In genomic region chr7:100588438-100588837, GRCh38 we compare ENCODE assay signal across 8 cellular contexts. TPM values are rescaled to one million over a fixed set of nuclear protein-coding genes. Genes with fewer than 3 reads are reported as not detected.
A peak's percentile ranks its signal among the peaks of the same experiment; 100 is the strongest.
DNase-seq lines count a peak whose midpoint lies in the region; ATAC-seq and TF ChIP-seq lines count a peak whose summit lies in the region.

No MANE protein-coding gene starts in this region.

- no peak for TF ChIP-seq EP300 in gastroesophageal sphincter (IDR thresholded peaks at IDR 0.05)

- TF ChIP-seq POLR2A in gastroesophageal sphincter (IDR thresholded peaks at IDR 0.05) (no peak), thyroid gland (IDR thresholded peaks at IDR 0.05) (no peak)

- TF ChIP-seq CTCF in AG04450 (IDR thresholded peaks at IDR 0.05; ENCODE audit: low read depth, low read length) (peak; percentile 48), GM10266 (IDR thresholded peaks at IDR 0.05; ENCODE audit: control insufficient read depth, insufficient read depth, low read depth, missing control alignments) (peak; percentile 35), RWPE2 (IDR thresholded peaks at IDR 0.05; ENCODE audit: poor library complexity, severe bottlenecking) (peak; percentile 61), fibroblast of pulmonary artery (IDR thresholded peaks at IDR 0.05; ENCODE audit: low read length, missing control alignments) (peak; percentile 46), gastroesophageal sphincter (IDR thresholded peaks at IDR 0.05) (peak in 2 of 4 experiments; percentile 16 to 28), thyroid gland (IDR thresholded peaks at IDR 0.05) (peak in 3 of 6 experiments; percentile 26 to 40 (median 31))

- H3K36me3 ChIP-seq in RWPE2 (ENCODE audit: low read depth) (no peaks in the 10 kb centered on the region), gastroesophageal sphincter (peaks cover 0 to 2% of the 10 kb centered on the region in 2 donors), thyroid gland (no peaks in the 10 kb centered on the region)

- H3K4me1 ChIP-seq in RWPE2 (ENCODE audit: insufficient read depth, poor library complexity, severe bottlenecking) = peaks cover 7% of the 10 kb centered on the region
- peaks cover 0 to 46% (median 24%) of the 10 kb centered on the region in 3 donors for H3K4me1 ChIP-seq in gastroesophageal sphincter
- H3K4me1 ChIP-seq in thyroid gland = peaks cover 20 to 21% of the 10 kb centered on the region in 2 donors

- H3K9me3 ChIP-seq in AG04450 (ENCODE audit: control insufficient read depth, insufficient read depth, low read length) (no peaks in the 10 kb centered on the region; the same call in 1 of the 2 replicates), RWPE2 (ENCODE audit: severe bottlenecking) (no peaks in the 10 kb centered on the region), gastroesophageal sphincter (no peaks in the 10 kb centered on the region), thyroid gland (no peaks in the 10 kb centered on the region)

- DNase-seq in AG04450 (ENCODE audit: low read depth, low spot score) = no peak
- no peak for DNase-seq in GM10266 (ENCODE audit: extremely low spot score)
- DNase-seq in RWPE2 (ENCODE audit: low spot score) = no peak
- DNase-seq in fibroblast of pulmonary artery (ENCODE audit: low read depth) = peak; percentile 45
- no peak for DNase-seq in central memory CD4-positive, alpha-beta T cell
- no peak for DNase-seq in NCI-H187 (lab: John Stamatoyannopoulos, UW)
- no peak for DNase-seq in thyroid gland

- H3K27ac ChIP-seq in AG04450 (ENCODE audit: low read depth, low read length) (no peak overlapping the region), RWPE2 (ENCODE audit: poor library complexity, severe bottlenecking) (no peak overlapping the region), gastroesophageal sphincter (no peak overlapping the region), thyroid gland (no peak overlapping the region)

- intact Hi-C loops in thyroid gland (cut with DNase I) = no loop called here

- H3K27me3 ChIP-seq in AG04450 (ENCODE audit: control insufficient read depth, insufficient read depth, low read length) (no peaks in the 10 kb centered on the region), RWPE2 (ENCODE audit: insufficient read depth, poor library complexity, severe bottlenecking) (no peaks in the 10 kb centered on the region), gastroesophageal sphincter (peaks cover 20% of the 10 kb centered on the region), thyroid gland (no peaks in the 10 kb centered on the region)

- H3K4me3 ChIP-seq in AG04450 (ENCODE audit: low read depth, low read length) (no peak overlapping the region), RWPE2 (ENCODE audit: severe bottlenecking) (no peak overlapping the region), fibroblast of pulmonary artery (replicated peaks; ENCODE audit: low read depth, low read length) (no peak overlapping the region), gastroesophageal sphincter (no peak overlapping the region), thyroid gland (replicated peaks in 1 of 3) (no peak overlapping the region)

- no CpG with 5 or more reads among the region's 1 CpG for WGBS in gastroesophageal sphincter (ENCODE audit: low coverage in 1 of 2), 2 donors
- 71 to 80% methylated on average over 1 of the region's 1 CpG for WGBS in thyroid gland, 2 donors

- ATAC-seq in RWPE2 (ENCODE audit: low read depth) = no peak
- ATAC-seq in gastroesophageal sphincter = no peak

- POLR2A ChIA-PET in AG04450 (lab: Yijun Ruan, JAX) = interaction anchor here (0.5 to 1.1 kb wide), 5 partner anchors 10 to 159 kb away, joined by 3 to 5 read pairs (median 3); partner anchors contain the start of genes MEPCE and PCOLCE

- CTCF ChIA-PET in AG04450 (lab: Charles Lee) = interaction anchor here (0.6 to 2.2 kb wide), 9 partner anchors 14 to 119 kb away, joined by 3 to 15 read pairs (median 7); partner anchors contain the start of genes GNB2, MOSPD3 and PCOLCE

RNA-seq across cellular contexts. Expression of gene FBXO24, which starts 2.3 kb away (rescaled TPM):
- polyA plus RNA-seq in AG04450 (2011; rRNA removed) = 0.29 and 0.33 TPM in 2 replicates
- 0.35 and 2.1 TPM in 2 replicates for polyA minus RNA-seq in AG04450 (2011; rRNA and poly(A)+ RNA removed)
- 1 to 10 TPM in 2 of 4 donors, not detected in 2; 1.8 to 1.9 TPM for total RNA-seq in gastroesophageal sphincter
- total RNA-seq in thyroid gland = under 1 TPM; 0.13 to 0.88 (median 0.50) TPM

RNA-seq across cellular contexts. Expression of gene LRCH4, which starts 2.5 kb away (rescaled TPM):
- polyA plus RNA-seq in AG04450 (2011; rRNA removed) = 11.3 and 12.9 TPM in 2 replicates
- polyA minus RNA-seq in AG04450 (2011; rRNA and poly(A)+ RNA removed) = 16.2 and 22.0 TPM in 2 replicates
- total RNA-seq in gastroesophageal sphincter (10 to 100 TPM; 16.1 to 53.2 (median 50.0) TPM), thyroid gland (100 to 1,000 TPM in 1 of 4 donors, 10 to 100 TPM in 3; 55.0 to 107 (median 76.6) TPM)

RNA-seq across cellular contexts. Expression of gene PCOLCE, which starts 13.7 kb away (rescaled TPM):
- 164 and 227 TPM in 2 replicates for polyA plus RNA-seq in AG04450 (2011; rRNA removed)
- 37.1 and 50.6 TPM in 2 replicates for polyA minus RNA-seq in AG04450 (2011; rRNA and poly(A)+ RNA removed)
- 10 to 100 TPM in 3 of 4 donors, 1 to 10 TPM in 1; 6.8 to 42.5 (median 16.6) TPM for total RNA-seq in gastroesophageal sphincter
- total RNA-seq in thyroid gland = 10 to 100 TPM; 12.9 to 36.3 (median 22.1) TPM

RNA-seq across cellular contexts. Expression of gene SAP25, which starts 14.7 kb away (rescaled TPM):
- not detected in 2 replicates for polyA plus RNA-seq in AG04450 (2011; rRNA removed)
- polyA minus RNA-seq in AG04450 (2011; rRNA and poly(A)+ RNA removed) = not detected in 2 replicates
- total RNA-seq in gastroesophageal sphincter = 1 to 10 TPM in 1 of 4 donors, not detected in 3; 5.6 TPM
- 1 to 10 TPM in 2 of 4 donors, not detected in 2; 1.5 to 6.2 TPM for total RNA-seq in thyroid gland

RNA-seq across cellular contexts. Expression of gene MOSPD3, which starts 23.9 kb away (rescaled TPM):
- 9.1 and 10.0 TPM in 2 replicates for polyA plus RNA-seq in AG04450 (2011; rRNA removed)
- 4.0 and 4.8 TPM in 2 replicates for polyA minus RNA-seq in AG04450 (2011; rRNA and poly(A)+ RNA removed)
- 10 to 100 TPM in 3 of 4 donors, 1 to 10 TPM in 1; 6.2 to 13.4 (median 11.6) TPM for total RNA-seq in gastroesophageal sphincter
- total RNA-seq in thyroid gland = 10 to 100 TPM in 3 of 4 donors, 1 to 10 TPM in 1; 9.1 to 22.7 (median 12.3) TPM
